ENCODE assay signal across 9 cellular contexts in the genomic region with DNA sequence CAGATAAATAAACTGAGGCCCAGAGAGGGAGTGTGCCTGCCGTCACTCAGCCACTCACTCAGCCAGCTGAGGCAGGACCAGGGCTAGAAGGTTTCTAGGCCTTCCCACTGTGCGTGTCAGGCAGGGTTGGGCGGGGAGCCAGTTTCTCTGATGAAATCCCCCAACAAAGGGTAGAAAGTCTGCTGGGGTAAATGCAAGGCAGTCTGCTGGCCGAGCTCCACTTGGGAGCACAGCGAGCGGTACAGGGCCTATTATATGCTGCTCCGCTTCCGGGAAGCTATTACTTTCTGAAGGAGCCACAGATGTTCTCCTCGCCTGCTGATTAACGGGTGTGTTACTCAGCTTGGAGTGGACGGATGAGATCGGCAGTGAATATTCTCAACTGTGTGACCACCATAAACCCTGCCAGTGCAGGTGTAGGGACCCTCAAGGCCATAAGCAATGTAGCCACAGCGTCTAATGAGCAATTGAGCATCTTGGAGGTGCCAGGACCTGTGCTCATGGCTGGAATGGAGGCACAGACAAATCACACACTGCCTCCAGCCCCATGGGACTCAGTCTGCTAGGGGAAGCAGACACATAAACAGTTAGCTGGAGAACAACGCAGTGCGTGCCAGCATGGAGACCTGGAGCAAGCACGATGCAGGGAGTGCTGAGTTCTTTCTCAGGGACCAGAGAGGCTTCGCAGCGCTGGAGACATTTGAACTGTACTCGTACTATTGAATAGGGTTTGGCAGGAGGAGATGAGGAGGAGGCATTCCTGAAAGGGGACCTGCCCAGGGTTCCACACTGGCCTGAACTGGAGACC. TPM values are rescaled to one million over a fixed set of nuclear protein-coding genes. Genes with fewer than 3 reads are reported as not detected.
A peak's percentile ranks its signal among the peaks of the same experiment; 100 is the strongest.
DNase-seq lines count a peak whose midpoint lies in the region; ATAC-seq, FAIRE-seq and TF ChIP-seq lines count a peak whose summit lies in the region.
"Had no signal": no experiment of that assay in that cellular context is flagged by ENCODE, and none has a peak within 500 bp of the region (broad histone marks: within the 10 kb centered on the region; RNA-seq: fewer than 3 reads in every experiment).

No MANE protein-coding gene starts in this region.

- H3K27me3 ChIP-seq in ACC112 (ENCODE audit: insufficient read depth, low read length) (no peaks in the 10 kb centered on the region), bronchial epithelial cell (ENCODE audit: control insufficient read depth, insufficient read depth, low read length) (no peaks in the 10 kb centered on the region), foreskin keratinocyte (peaks cover 7% of the 10 kb centered on the region)

- H3K36me3 ChIP-seq in ACC112 (ENCODE audit: insufficient read depth, low read length) (no peaks in the 10 kb centered on the region), bronchial epithelial cell (ENCODE audit: control insufficient read depth, insufficient read depth, low read length) (no peaks in the 10 kb centered on the region)

- peaks cover 19% of the 10 kb centered on the region for H3K79me2 ChIP-seq in ACC112 (ENCODE audit: control insufficient read depth, insufficient read depth, low read length, unreplicated experiment)

- TF ChIP-seq CTCF in bronchial epithelial cell (IDR thresholded peaks at IDR 0.05; ENCODE audit: insufficient read depth, low read length, severe bottlenecking) (no peak), foreskin keratinocyte (conservative IDR thresholded peaks at IDR 0.05) (no peak)

- no peak for ATAC-seq in foreskin keratinocyte
- no peak for ATAC-seq in HG02970 (IDR thresholded peaks at IDR 0.05; ENCODE audit: low FRiP score, unreplicated experiment)

- peak overlapping the region; percentile 57 for H3K4me3 ChIP-seq in ACC112 (ENCODE audit: low read depth, low read length)
- H3K4me3 ChIP-seq in bronchial epithelial cell (ENCODE audit: low read depth, low read length), result no peak overlapping the region

- no peak overlapping the region for H2AFZ ChIP-seq in ACC112 (ENCODE audit: low read length, unreplicated experiment)

- H3K27ac ChIP-seq in ACC112 (ENCODE audit: low read depth, low read length) (peak overlapping the region; percentile 95), foreskin keratinocyte (no peak overlapping the region)

- no peak for FAIRE-seq in bronchial epithelial cell (lab: Jason Lieb, UNC)
- FAIRE-seq: A204.1 had no signal

- peak; percentile 87 to 95 for DNase-seq in NCI-H2081 (lab: John Stamatoyannopoulos, UW)
- DNase-seq in bronchial epithelial cell (ENCODE audit: low read depth), result peak; percentile 8
- peak; percentile 95 for DNase-seq in medulla oblongata (ENCODE audit: extremely low spot score)
- DNase-seq in foreskin keratinocyte, result no peak
- DNase-seq in SK-N-DZ (ENCODE audit: low spot score), result no peak
- no peak for DNase-seq in SW480 (ENCODE audit: low spot score)

- H3K4me1 ChIP-seq in ACC112 (ENCODE audit: control insufficient read depth, insufficient read depth, low read length, unreplicated experiment), result peaks cover 61% of the 10 kb centered on the region
- H3K4me1 ChIP-seq in foreskin keratinocyte, result no peaks in the 10 kb centered on the region

RNA-seq across cellular contexts. Expression of gene CORO2B, which starts 42.1 kb away (rescaled TPM):
- total RNA-seq in bronchial epithelial cell, result under 0.01 TPM in 1 of 2 replicates, not detected in the other
- total RNA-seq in foreskin keratinocyte, result 0.46 and 0.68 TPM in 2 replicates
- 0.46 and 0.65 TPM in 2 replicates for polyA plus RNA-seq in foreskin keratinocyte
- not detected in 2 replicates for polyA plus RNA-seq in SK-N-DZ (2014; cell fraction: cytosol; rRNA removed)
- not detected in 2 replicates for polyA plus RNA-seq in SK-N-DZ (2014; cell fraction: nucleus; rRNA removed)

Comparison
In these comparisons a context has a peak if more than half of its experiments do, and no peak if none do; other contexts are left out.
1. DNase-seq: peak in NCI-H2081 (2 of 2), bronchial epithelial cell (single experiment) and medulla oblongata (single experiment); none in foreskin keratinocyte (0 of 2), SK-N-DZ (single experiment) and SW480 (single experiment).